Comparison of ENCODE assay signal across 8 cellular contexts in the genomic region with DNA sequence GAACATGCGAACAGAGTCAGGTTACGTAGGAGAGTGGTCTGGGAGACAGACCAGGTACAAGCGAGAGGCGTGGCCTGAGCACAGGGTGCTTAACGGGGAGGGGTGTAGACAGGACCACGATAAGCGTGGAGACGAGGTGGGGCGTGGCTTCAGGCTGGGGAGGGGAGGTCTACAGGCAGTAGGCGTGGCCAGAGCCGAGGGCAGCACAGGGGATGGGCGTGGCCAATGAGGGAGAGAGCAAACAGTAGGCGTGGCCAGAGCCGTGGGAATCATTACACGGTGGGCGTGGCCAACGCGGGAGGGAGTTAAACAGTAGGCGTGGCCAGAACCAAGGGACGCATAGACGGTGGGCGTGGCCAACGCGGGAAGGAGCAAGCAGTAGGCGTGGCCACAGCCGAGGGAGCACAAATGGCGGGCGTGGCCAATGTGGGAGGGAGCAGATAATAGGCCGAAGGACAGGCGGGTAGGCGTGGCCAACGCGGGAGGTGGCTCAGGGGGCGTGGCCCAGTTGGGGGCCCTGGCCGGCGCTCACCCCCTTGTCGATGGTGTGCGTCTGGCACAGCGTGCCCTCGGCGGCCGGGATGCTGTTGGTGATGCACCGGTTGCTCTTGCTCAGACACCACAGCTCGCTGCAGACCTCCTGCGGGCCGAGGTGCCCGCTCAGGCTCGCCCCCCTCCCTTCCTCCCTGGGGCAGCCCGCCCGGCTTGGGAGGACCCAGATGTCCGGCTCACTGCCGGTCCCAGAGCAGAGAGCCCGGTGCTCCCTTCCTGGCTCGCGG. TPM values are rescaled to one million over a fixed set of nuclear protein-coding genes. Genes with fewer than 3 reads are reported as not detected.
DNase-seq lines count a peak whose midpoint lies in the region; ATAC-seq and TF ChIP-seq lines count a peak whose summit lies in the region.

No MANE protein-coding gene starts in this region.

- H3K36me3 ChIP-seq in effector memory CD4-positive, alpha-beta T cell (ENCODE audit: control insufficient read depth, insufficient read depth, low read length) = peaks cover 3% of the 10 kb centered on the region
- peaks cover 21% of the 10 kb centered on the region for H3K36me3 ChIP-seq in lower lobe of right lung

- H3K4me1 ChIP-seq in effector memory CD4-positive, alpha-beta T cell (ENCODE audit: control insufficient read depth, insufficient read depth, low read length, poor library complexity, severe bottlenecking) = peaks cover 12% of the 10 kb centered on the region
- peaks cover 21% of the 10 kb centered on the region for H3K4me1 ChIP-seq in lower lobe of right lung

- H3K4me3 ChIP-seq in effector memory CD4-positive, alpha-beta T cell (ENCODE audit: insufficient read depth, low read depth, low read length, poor library complexity, severe bottlenecking) = peak overlapping the region; percentile 35
- H3K4me3 ChIP-seq in lower lobe of right lung = peak overlapping the region; percentile 41

- no peak for TF ChIP-seq CTCF in AG09319 (IDR thresholded peaks at IDR 0.05; ENCODE audit: low read depth, low read length)
- TF ChIP-seq CTCF in lower lobe of right lung (IDR thresholded peaks at IDR 0.05) = no peak

- ATAC-seq in lower lobe of right lung = peak; percentile 84 to 91
- no peak for ATAC-seq in GM19455 (IDR thresholded peaks at IDR 0.05; ENCODE audit: unreplicated experiment)

- H3K27ac ChIP-seq in effector memory CD4-positive, alpha-beta T cell (ENCODE audit: insufficient read depth, low read length, poor library complexity, severe bottlenecking) = no peak overlapping the region
- H3K27ac ChIP-seq in lower lobe of right lung = peak overlapping the region; percentile 22

- DNase-seq in AG09319 (ENCODE audit: extremely low read depth, low read depth) = peak; percentile 85
- peak; percentile 28 for DNase-seq in LHCN-M2 (ENCODE audit: low read depth)
- peak; percentile 87 to 95 for DNase-seq in activated CD8-positive, alpha-beta memory T cell treated with anti-CD3 and anti-CD28 coated beads for 1 hour (ENCODE audit: extremely low read depth in 1 of 2, low read depth in 1 of 2)
- DNase-seq in effector memory CD4-positive, alpha-beta T cell = peak; percentile 95 to 97 (median 95)
- DNase-seq in lower lobe of right lung = peak; percentile 92
- DNase-seq in stimulated activated CD4-positive, alpha-beta T cell treated with anti-CD3 and anti-CD28 coated beads, Interleukin-4, amount 100 ng/mL, for 1 hour = peak; percentile 93
- DNase-seq in SIG-M5 treated with dmso at 0.1 percent for 504 hours (lab: John Stamatoyannopoulos, UW; ENCODE audit: unreplicated experiment) = no peak

- no peaks in the 10 kb centered on the region for H3K27me3 ChIP-seq in effector memory CD4-positive, alpha-beta T cell (replicated peaks; ENCODE audit: control insufficient read depth, insufficient read depth, low read length, poor library complexity, severe bottlenecking)
- H3K27me3 ChIP-seq in lower lobe of right lung (ENCODE audit: low read depth) = peaks cover 15% of the 10 kb centered on the region

- H3K9me3 ChIP-seq in effector memory CD4-positive, alpha-beta T cell (ENCODE audit: control insufficient read depth, low read length) = no peaks in the 10 kb centered on the region
- H3K9me3 ChIP-seq in lower lobe of right lung = no peaks in the 10 kb centered on the region

- intact Hi-C loops in lower lobe of right lung (cut with DNase I) = no loop called here

RNA-seq across cellular contexts. Expression of a gene that starts 15.2 kb away (rescaled TPM):
- total RNA-seq in LHCN-M2 (2014; rRNA removed) = 0.11 and 0.13 TPM in 2 replicates
- polyA plus RNA-seq in LHCN-M2 (2012) = 0.84 TPM
- 162 TPM for total RNA-seq in lower lobe of right lung

RNA-seq across cellular contexts. Expression of a gene that starts 18.1 kb away (rescaled TPM):
- total RNA-seq in LHCN-M2 (2014; rRNA removed) (0.06 and 0.46 TPM in 2 replicates), lower lobe of right lung (22.4 TPM)
- 0.23 TPM for polyA plus RNA-seq in LHCN-M2 (2012)

RNA-seq across cellular contexts. Expression of a gene that starts 38.0 kb away (rescaled TPM):
- not detected in 2 replicates for total RNA-seq in LHCN-M2 (2014; rRNA removed)
- not detected for polyA plus RNA-seq in LHCN-M2 (2012)
- not detected for total RNA-seq in lower lobe of right lung

Comparison
In these comparisons a context has a peak if more than half of its experiments do, and no peak if none do; other contexts are left out.
1. RNA of a gene that starts 15.2 kb away (total RNA-seq): 162 TPM in lower lobe of right lung (single experiment); 0.11 to 0.13 TPM in LHCN-M2; every median in the first group is over 100 times any median in the second.
2. RNA of a gene that starts 18.1 kb away (total RNA-seq): 22.4 TPM in lower lobe of right lung (single experiment); 0.06 to 0.46 TPM in LHCN-M2; every median in the first group is over 10 times any median in the second.